ENCODE assay signal across 9 cellular contexts in the genomic region with DNA sequence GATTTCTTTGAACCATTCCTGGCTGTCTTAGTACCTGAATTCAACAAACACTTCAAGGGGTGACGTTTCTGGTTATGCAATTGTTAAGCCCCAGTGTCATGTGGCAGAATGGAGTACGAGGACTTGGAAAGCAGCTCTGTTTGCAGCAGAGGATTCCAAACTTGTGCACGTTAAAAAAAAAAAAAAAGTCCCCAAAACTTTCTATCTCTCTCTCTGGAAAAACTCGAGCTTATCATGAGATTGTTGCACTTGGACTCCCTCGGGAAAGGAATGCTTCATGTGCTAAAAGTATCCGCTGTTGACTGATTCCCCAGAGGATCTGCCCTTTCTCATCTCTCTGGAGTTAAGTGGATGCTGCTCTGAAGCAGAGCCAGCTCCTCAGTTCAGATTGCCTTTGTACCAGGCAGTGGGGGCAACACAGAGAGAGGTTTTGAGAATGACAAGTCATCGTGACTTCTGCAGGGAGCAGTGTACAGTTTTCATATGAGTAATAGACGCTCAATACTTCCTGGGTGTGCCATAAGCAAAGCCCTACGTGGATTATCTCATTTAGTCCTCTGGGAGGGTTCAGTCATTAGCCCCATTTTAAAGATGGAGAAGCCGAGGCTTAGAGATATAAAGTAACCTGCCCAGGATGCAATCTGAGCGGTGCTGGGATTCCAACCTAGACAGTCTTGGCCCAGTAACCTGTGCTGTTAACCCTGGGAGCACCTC. TPM values are rescaled to one million over a fixed set of nuclear protein-coding genes. Genes with fewer than 3 reads are reported as not detected.
A peak's percentile ranks its signal among the peaks of the same experiment; 100 is the strongest.
DNase-seq lines count a peak whose midpoint lies in the region; ATAC-seq and TF ChIP-seq lines count a peak whose summit lies in the region.
"Had no signal": no experiment of that assay in that cellular context is flagged by ENCODE, and none has a peak within 500 bp of the region (broad histone marks: within the 10 kb centered on the region; RNA-seq: fewer than 3 reads in every experiment).

No MANE protein-coding gene starts in this region.

- H3K27me3 ChIP-seq in lower lobe of right lung (ENCODE audit: low read depth) (no peaks in the 10 kb centered on the region), MG63 (no peaks in the 10 kb centered on the region)
- H3K27me3 ChIP-seq: SJSA1 had no signal

- H3K27ac ChIP-seq in lower lobe of right lung = peak overlapping the region; percentile 79
- H3K27ac ChIP-seq: SJSA1 had no signal

- peaks cover 5% of the 10 kb centered on the region for H3K27me3 Mint-ChIP-seq in T-helper 1 cell treated with Interleukin-12 subunit alpha and Interleukin-12 subunit beta and Interleukin-4 antibody, amounts not matched to agents 30 μg/mL and 1 μg/mL, for 36 hours (ENCODE audit: low read depth)

- H3K4me3 ChIP-seq in lower lobe of right lung (no peak overlapping the region), MG63 (no peak overlapping the region)
- H3K4me3 ChIP-seq: SJSA1 had no signal

- no peaks in the 10 kb centered on the region for H3K9me3 Mint-ChIP-seq in T-helper 1 cell treated with Interleukin-12 subunit alpha and Interleukin-12 subunit beta and Interleukin-4 antibody, amounts not matched to agents 30 μg/mL and 1 μg/mL, for 36 hours

- H3K36me3 ChIP-seq in lower lobe of right lung (peaks cover 3% of the 10 kb centered on the region), MG63 (no peaks in the 10 kb centered on the region)
- H3K36me3 ChIP-seq: SJSA1 had no signal

- peak overlapping the region; percentile 85 for H3K27ac Mint-ChIP-seq in T-helper 1 cell treated with Interleukin-12 subunit alpha and Interleukin-12 subunit beta and Interleukin-4 antibody, amounts not matched to agents 30 μg/mL and 1 μg/mL, for 36 hours

- H3K4me3 Mint-ChIP-seq in T-helper 1 cell treated with Interleukin-12 subunit alpha and Interleukin-12 subunit beta and Interleukin-4 antibody, amounts not matched to agents 30 μg/mL and 1 μg/mL, for 36 hours = no peak overlapping the region

- peak; percentile 78 for ATAC-seq in HG02623 (IDR thresholded peaks at IDR 0.05; ENCODE audit: unreplicated experiment)
- ATAC-seq in lower lobe of right lung = peak; percentile 76 to 89

- DNase-seq in NCI-H1436 (lab: John Stamatoyannopoulos, UW) (peak; percentile 31), NCI-H1436 treated with DMSO at 0.1 percent for 48 hours (lab: John Stamatoyannopoulos, UW) (no peak), lower lobe of right lung (no peak), NK-92 (lab: John Stamatoyannopoulos, UW; ENCODE audit: unreplicated experiment) (no peak), MG63 (no peak), DMS153 (lab: John Stamatoyannopoulos, UW) (no peak)

- H3K4me1 Mint-ChIP-seq in T-helper 1 cell treated with Interleukin-12 subunit alpha and Interleukin-12 subunit beta and Interleukin-4 antibody, amounts not matched to agents 30 μg/mL and 1 μg/mL, for 36 hours (ENCODE audit: low read depth) = peaks cover 14% of the 10 kb centered on the region

- no peak for TF ChIP-seq CTCF in lower lobe of right lung (IDR thresholded peaks at IDR 0.05)

- no peaks in the 10 kb centered on the region for H3K36me3 Mint-ChIP-seq in T-helper 1 cell treated with Interleukin-12 subunit alpha and Interleukin-12 subunit beta and Interleukin-4 antibody, amounts not matched to agents 30 μg/mL and 1 μg/mL, for 36 hours (ENCODE audit: low read depth)

- H3K4me1 ChIP-seq in lower lobe of right lung = peaks cover 19% of the 10 kb centered on the region
- H3K4me1 ChIP-seq: SJSA1 had no signal

- H3K9me3 ChIP-seq in lower lobe of right lung (peaks cover 6% of the 10 kb centered on the region), MG63 (no peaks in the 10 kb centered on the region)
- H3K9me3 ChIP-seq: SJSA1 had no signal

- intact Hi-C loops in lower lobe of right lung (cut with DNase I) = no loop called here

RNA-seq across cellular contexts. Expression of a gene that starts 28.1 kb away (rescaled TPM):
- 7.9 TPM for total RNA-seq in lower lobe of right lung
- total RNA-seq in MG63 (2014; rRNA removed; shearing (Covaris generic); ENCODE audit: low replicate concordance) = 0.47 TPM in 1 of 2 replicates, not detected in the other
- total RNA-seq: SJSA1 had no signal
